ENCODE assay signal across 8 cellular contexts in genomic region chr1:19251305-19252196, GRCh38. TPM values are rescaled to one million over a fixed set of nuclear protein-coding genes. Genes with fewer than 3 reads are reported as not detected.
A peak's percentile ranks its signal among the peaks of the same experiment; 100 is the strongest.
DNase-seq lines count a peak whose midpoint lies in the region; ATAC-seq and TF ChIP-seq lines count a peak whose summit lies in the region.

Gene EMC1, minus strand, starts transcription at chr1:19251524. Its CDS starts 15 bp downstream, at chr1:19251509.
Gene MRTO4, plus strand, starts transcription at chr1:19251805. Its CDS starts 31 bp downstream, at chr1:19251836.

- TF ChIP-seq POLR2A in GM18951 (IDR thresholded peaks at IDR 0.05; ENCODE audit: extremely low read depth, insufficient read depth, insufficient read length), result peak; percentile 94

- no peak for TF ChIP-seq CTCF in AG10803 (conservative IDR thresholded peaks at IDR 0.05; ENCODE audit: low read length)
- TF ChIP-seq CTCF in coronary artery (IDR thresholded peaks at IDR 0.05), result no peak

- H3K4me1 Mint-ChIP-seq in activated CD4-positive, alpha-beta T cell treated with anti-CD3 and anti-CD28 coated beads, Interleukin-2, amount 10 ng/mL, durations not matched to agents 24 days and 14 days, result peaks cover 24% of the 10 kb centered on the region

- H3K36me3 Mint-ChIP-seq in activated CD4-positive, alpha-beta T cell treated with anti-CD3 and anti-CD28 coated beads, Interleukin-2, amount 10 ng/mL, durations not matched to agents 24 days and 14 days (ENCODE audit: low read depth), result peaks cover 35% of the 10 kb centered on the region

- peak within 1 kb of the TSS; percentile 98 for H3K27ac Mint-ChIP-seq in activated CD4-positive, alpha-beta T cell treated with anti-CD3 and anti-CD28 coated beads, Interleukin-2, amount 10 ng/mL, durations not matched to agents 24 days and 14 days

- DNase-seq in AG10803 (ENCODE audit: low read depth) (peak; percentile 75), NCI-H510A treated with DMSO at 0.1 percent for 48 hours (lab: John Stamatoyannopoulos, UW) (peak; percentile 77), coronary artery (ENCODE audit: low spot score) (peak; percentile 85), left colon (peak; percentile 79 to 93)
- DNase-seq in activated CD4-positive, alpha-beta T cell treated with anti-CD3 and anti-CD28 coated beads, Interleukin-2, amount 10 ng/mL, durations not matched to agents 24 days and 14 days, result peak; percentile 98
- DNase-seq in stimulated activated CD4-positive, alpha-beta T cell treated with anti-CD3 and anti-CD28 coated beads, Interleukin-1b, Interleukin-23, amount 100 ng/mL, for 4 hours (ENCODE audit: low read depth in 2 of 2), result peak; percentile 85 to 95

- no peaks in the 10 kb centered on the region for H3K9me3 Mint-ChIP-seq in activated CD4-positive, alpha-beta T cell treated with anti-CD3 and anti-CD28 coated beads, Interleukin-2, amount 10 ng/mL, durations not matched to agents 24 days and 14 days

- H3K4me3 ChIP-seq in AG10803 (ENCODE audit: low read length), result peak within 1 kb of the TSS; percentile 99
- peak within 1 kb of the TSS; percentile 94 for H3K4me3 ChIP-seq in coronary artery

- peak within 1 kb of the TSS; percentile 100 for H3K4me3 Mint-ChIP-seq in activated CD4-positive, alpha-beta T cell treated with anti-CD3 and anti-CD28 coated beads, Interleukin-2, amount 10 ng/mL, durations not matched to agents 24 days and 14 days

- intact Hi-C loops in activated CD4-positive, alpha-beta T cell treated with anti-CD3 and anti-CD28 coated beads, Interleukin-2, amount 10 ng/mL, durations not matched to agents 24 days and 14 days (cut with micrococcal nuclease), result loop anchor here (1.0 to 10.0 kb wide), 5 partner anchors 41 to 393 kb away; partner anchors contain the start of genes AKR7A2, NBL1, SLC66A1 and UBR4
- intact Hi-C loops in left colon (cut with DNase I, micrococcal nuclease), result no loop called here

- peak within 1 kb of the TSS; percentile 88 to 96 for H3K27ac ChIP-seq in coronary artery

- in situ Hi-C loops in GM18951 (cut with MboI; ENCODE audit: low sequenced_read_pairs, unreplicated experiment), result no loop called here

- H3K27me3 Mint-ChIP-seq in activated CD4-positive, alpha-beta T cell treated with anti-CD3 and anti-CD28 coated beads, Interleukin-2, amount 10 ng/mL, durations not matched to agents 24 days and 14 days, result no peaks in the 10 kb centered on the region

- ATAC-seq in HG03175 (IDR thresholded peaks at IDR 0.05; ENCODE audit: unreplicated experiment) (peak; percentile 77), left colon (peak; percentile 91)

RNA-seq across cellular contexts. Expression of gene EMC1, which starts in this region (rescaled TPM):
- total RNA-seq in activated CD4-positive, alpha-beta T cell treated with anti-CD3 and anti-CD28 coated beads, Interleukin-2, amount 10 ng/mL, durations not matched to agents 24 days and 14 days, result 67.9 and 71.1 TPM in 2 replicates
- total RNA-seq in left colon, result 10 to 100 TPM; 33.2 to 41.1 TPM

RNA-seq across cellular contexts. Expression of gene MRTO4, which starts in this region (rescaled TPM):
- 132 and 135 TPM in 2 replicates for total RNA-seq in activated CD4-positive, alpha-beta T cell treated with anti-CD3 and anti-CD28 coated beads, Interleukin-2, amount 10 ng/mL, durations not matched to agents 24 days and 14 days
- total RNA-seq in left colon, result 10 to 100 TPM; 16.3 to 18.5 TPM

Comparison
In these comparisons a context has a peak if more than half of its experiments do, and no peak if none do; other contexts are left out.
1. Peak in every context shown above with its lines: DNase-seq, ATAC-seq, H3K4me3 ChIP-seq and H3K27ac ChIP-seq.